21 cellular contexts compared by ENCODE assay signal in the genomic region with DNA sequence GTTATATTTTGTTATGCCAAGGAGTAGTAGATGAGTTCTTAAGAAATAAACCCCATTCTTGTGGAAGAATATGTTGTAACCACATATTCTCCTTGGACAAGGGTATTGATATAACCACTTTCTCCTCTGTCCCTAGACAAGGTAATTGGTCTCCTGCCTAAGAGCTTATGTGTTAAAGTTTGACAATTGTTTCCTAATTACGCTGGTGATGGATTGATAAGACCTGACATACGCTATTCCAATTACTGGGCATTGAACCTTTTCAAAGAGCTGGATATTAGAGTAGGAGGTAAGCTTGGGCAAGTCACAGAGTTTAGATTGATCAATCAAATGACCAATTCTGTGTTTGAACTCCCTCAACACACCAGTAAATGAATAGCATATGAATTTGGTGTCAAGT.
"Had no signal": no experiment of that assay in that cellular context is flagged by ENCODE, and none has a peak within 500 bp of the region (broad histone marks: within the 10 kb centered on the region; RNA-seq: fewer than 3 reads in every experiment).

No MANE protein-coding gene starts in this region.

- H3K4me3 ChIP-seq: coronary artery, dorsolateral prefrontal cortex, esophagus muscularis mucosa, gastrocnemius medialis, heart right ventricle, left lung, lower lobe of right lung, mucosa of descending colon had no signal

- H3K4me1 Mint-ChIP-seq: mesothelial cell of epicardium, naive B cell had no signal

- H3K9me3 Mint-ChIP-seq: naive B cell had no signal

- H3K27ac ChIP-seq: coronary artery, dorsolateral prefrontal cortex, esophagus muscularis mucosa, gastrocnemius medialis, heart right ventricle, left lung, lower lobe of right lung had no signal

- DNase-seq: dermis blood vessel endothelial cell; dorsolateral prefrontal cortex; effector CD4-positive, alpha-beta T cell; effector memory CD4-positive, alpha-beta T cell; foreskin fibroblast; foreskin melanocyte; gastrocnemius medialis; glutamatergic neuron; head of caudate nucleus; heart right ventricle; hippocampal formation; left cardiac atrium; left lung; left ventricle myocardium superior; lower lobe of right lung; mesenchymal stem cell; mucosa of descending colon; naive B cell had no signal

- H3K4me3 Mint-ChIP-seq: mesothelial cell of epicardium, naive B cell had no signal

- H3K4me1 ChIP-seq: esophagus muscularis mucosa, gastrocnemius medialis, heart right ventricle, left lung, lower lobe of right lung had no signal

- H3K9me3 ChIP-seq: esophagus muscularis mucosa, gastrocnemius medialis, left lung, lower lobe of right lung, mucosa of descending colon had no signal

- H3K27me3 ChIP-seq: dorsolateral prefrontal cortex, esophagus muscularis mucosa, gastrocnemius medialis, heart right ventricle, left lung had no signal

- H3K36me3 ChIP-seq: esophagus muscularis mucosa, gastrocnemius medialis, heart right ventricle, left lung, lower lobe of right lung had no signal

- H3K36me3 Mint-ChIP-seq: mesothelial cell of epicardium, naive B cell had no signal

- H3K27me3 Mint-ChIP-seq: naive B cell had no signal

- H3K27ac Mint-ChIP-seq: mesothelial cell of epicardium, naive B cell had no signal
